In the genomic region with DNA sequence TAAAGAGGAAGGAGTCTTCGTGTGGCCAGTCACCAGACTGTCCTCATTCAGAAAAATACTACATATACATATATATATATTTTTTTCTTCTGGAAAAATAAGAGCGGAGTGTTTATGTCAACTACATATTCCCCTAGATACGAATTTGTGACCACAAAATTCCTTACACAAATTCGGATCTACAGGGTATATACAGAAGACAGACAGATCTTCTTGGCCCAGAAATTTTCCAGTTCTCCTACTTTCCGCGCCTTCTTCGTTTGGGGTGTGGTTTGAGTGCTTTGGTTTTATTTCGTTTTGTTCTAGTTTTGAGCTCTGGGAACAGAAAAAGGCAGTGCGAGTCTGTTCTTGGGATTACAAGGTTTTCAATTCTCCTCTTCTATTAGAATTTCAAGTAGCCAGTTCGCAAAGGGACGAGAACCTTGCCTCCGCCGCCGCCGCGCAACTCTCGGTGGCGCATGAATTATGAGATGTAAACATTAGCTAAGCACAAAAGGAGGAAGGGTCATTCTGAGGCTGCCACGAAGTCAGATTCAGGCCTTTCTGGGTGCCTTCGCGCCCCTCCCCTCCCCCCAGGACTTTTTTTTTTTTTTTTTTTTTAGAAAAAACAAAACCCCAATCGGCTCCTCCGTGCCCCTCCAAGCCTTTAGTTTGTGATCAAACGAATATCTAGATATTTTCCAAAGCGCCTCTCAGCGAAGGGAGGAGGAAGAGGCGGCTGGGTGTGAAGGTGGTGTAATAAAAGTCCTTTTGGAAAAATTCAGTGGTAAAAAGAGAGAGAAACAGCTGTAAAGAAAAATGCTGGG, we compare ENCODE assay signal across 10 cellular contexts. TPM values are rescaled to one million over a fixed set of nuclear protein-coding genes. Genes with fewer than 3 reads are reported as not detected.
A peak's percentile ranks its signal among the peaks of the same experiment; 100 is the strongest.
DNase-seq lines count a peak whose midpoint lies in the region; ATAC-seq and TF ChIP-seq lines count a peak whose summit lies in the region.
"Had no signal": no experiment of that assay in that cellular context is flagged by ENCODE, and none has a peak within 500 bp of the region (broad histone marks: within the 10 kb centered on the region; RNA-seq: fewer than 3 reads in every experiment).

No MANE protein-coding gene starts in this region.

- H3K36me3 Mint-ChIP-seq in activated CD4-positive, alpha-beta T cell treated with anti-CD3 and anti-CD28 coated beads, Interleukin-2, amount 10 ng/mL, durations not matched to agents 7 days and 5 days (ENCODE audit: low read depth) = peaks cover 14% of the 10 kb centered on the region
- peaks cover 10% of the 10 kb centered on the region for H3K36me3 Mint-ChIP-seq in activated T-helper 1 cell treated with anti-CD3 and anti-CD28 coated beads, Interleukin-12 subunit alpha, Interleukin-12 subunit beta, Interleukin-2, Interleukin-4 antibody, amounts not matched to agents 30 ng/mL and 10 ng/mL and 1 ng/mL, durations not matched to agents 14 hours and 24 hours and 36 hours (ENCODE audit: low read depth)
- peaks cover 0 to 4% (median 0%) of the 10 kb centered on the region in 3 donors for H3K36me3 Mint-ChIP-seq in immature natural killer cell

- peak overlapping the region; percentile 81 to 95 (median 93) for H3K27ac ChIP-seq in stomach
- H3K27ac ChIP-seq: RWPE1 had no signal

- 20 to 23% (median 23%) methylated on average over 27 of the region's 27 CpGs for WGBS in stomach, 5 donors

- CTCF ChIA-PET in activated CD4-positive, alpha-beta T cell treated with anti-CD3 and anti-CD28 coated beads, Interleukin-2, amount 10 ng/mL, durations not matched to agents 7 days and 5 days (lab: Charles Lee) = no interaction called here

- TF ChIP-seq CTCF in stomach (IDR thresholded peaks at IDR 0.05) = no peak

- H3K27me3 ChIP-seq in stomach = peaks cover 0 to 100% (median 89%) of the 10 kb centered on the region in 3 donors

- H3K27ac Mint-ChIP-seq in activated CD4-positive, alpha-beta T cell treated with anti-CD3 and anti-CD28 coated beads, Interleukin-2, amount 10 ng/mL, durations not matched to agents 7 days and 5 days = no peak overlapping the region
- H3K27ac Mint-ChIP-seq in activated T-helper 1 cell treated with anti-CD3 and anti-CD28 coated beads, Interleukin-12 subunit alpha, Interleukin-12 subunit beta, Interleukin-2, Interleukin-4 antibody, amounts not matched to agents 30 ng/mL and 10 ng/mL and 1 ng/mL, durations not matched to agents 14 hours and 24 hours and 36 hours = peak overlapping the region; percentile 44
- H3K27ac Mint-ChIP-seq in immature natural killer cell = peak overlapping the region in 1 of 6 donors; percentile 53

- POLR2A ChIA-PET in activated CD4-positive, alpha-beta T cell treated with anti-CD3 and anti-CD28 coated beads, Interleukin-2, amount 10 ng/mL, durations not matched to agents 7 days and 5 days (lab: Charles Lee) = interaction anchor here (0.7 kb wide), 1 partner anchor 33 kb away, joined by 3 read pairs; no protein-coding TSS in a partner anchor

- no peak for TF ChIP-seq EP300 in stomach (IDR thresholded peaks at IDR 0.05)

- no peak for TF ChIP-seq POLR2A in stomach (IDR thresholded peaks at IDR 0.05)

- no peaks in the 10 kb centered on the region for H3K9me3 Mint-ChIP-seq in activated CD4-positive, alpha-beta T cell treated with anti-CD3 and anti-CD28 coated beads, Interleukin-2, amount 10 ng/mL, durations not matched to agents 7 days and 5 days
- H3K9me3 Mint-ChIP-seq in activated T-helper 1 cell treated with anti-CD3 and anti-CD28 coated beads, Interleukin-12 subunit alpha, Interleukin-12 subunit beta, Interleukin-2, Interleukin-4 antibody, amounts not matched to agents 30 ng/mL and 10 ng/mL and 1 ng/mL, durations not matched to agents 14 hours and 24 hours and 36 hours = no peaks in the 10 kb centered on the region
- no peaks in the 10 kb centered on the region for H3K9me3 Mint-ChIP-seq in immature natural killer cell

- H3K27me3 Mint-ChIP-seq in activated CD4-positive, alpha-beta T cell treated with anti-CD3 and anti-CD28 coated beads, Interleukin-2, amount 10 ng/mL, durations not matched to agents 7 days and 5 days = peaks cover 69% of the 10 kb centered on the region
- peaks cover 48% of the 10 kb centered on the region for H3K27me3 Mint-ChIP-seq in activated T-helper 1 cell treated with anti-CD3 and anti-CD28 coated beads, Interleukin-12 subunit alpha, Interleukin-12 subunit beta, Interleukin-2, Interleukin-4 antibody, amounts not matched to agents 30 ng/mL and 10 ng/mL and 1 ng/mL, durations not matched to agents 14 hours and 24 hours and 36 hours (ENCODE audit: insufficient read depth)
- peaks cover 22 to 35% (median 32%) of the 10 kb centered on the region in 3 donors for H3K27me3 Mint-ChIP-seq in immature natural killer cell (ENCODE audit: low read depth in 3 of 3)

- H3K4me3 Mint-ChIP-seq in activated CD4-positive, alpha-beta T cell treated with anti-CD3 and anti-CD28 coated beads, Interleukin-2, amount 10 ng/mL, durations not matched to agents 7 days and 5 days = peak overlapping the region; percentile 86
- peak overlapping the region; percentile 91 for H3K4me3 Mint-ChIP-seq in activated T-helper 1 cell treated with anti-CD3 and anti-CD28 coated beads, Interleukin-12 subunit alpha, Interleukin-12 subunit beta, Interleukin-2, Interleukin-4 antibody, amounts not matched to agents 30 ng/mL and 10 ng/mL and 1 ng/mL, durations not matched to agents 14 hours and 24 hours and 36 hours
- H3K4me3 Mint-ChIP-seq in immature natural killer cell = peak overlapping the region; percentile 87 to 97 (median 94)

- H3K4me1 Mint-ChIP-seq in activated CD4-positive, alpha-beta T cell treated with anti-CD3 and anti-CD28 coated beads, Interleukin-2, amount 10 ng/mL, durations not matched to agents 7 days and 5 days = peaks cover 66% of the 10 kb centered on the region
- H3K4me1 Mint-ChIP-seq in activated T-helper 1 cell treated with anti-CD3 and anti-CD28 coated beads, Interleukin-12 subunit alpha, Interleukin-12 subunit beta, Interleukin-2, Interleukin-4 antibody, amounts not matched to agents 30 ng/mL and 10 ng/mL and 1 ng/mL, durations not matched to agents 14 hours and 24 hours and 36 hours (ENCODE audit: low read depth) = peaks cover 77% of the 10 kb centered on the region
- H3K4me1 Mint-ChIP-seq in immature natural killer cell = peaks cover 48 to 84% of the 10 kb centered on the region in 2 donors

- no peak for ATAC-seq in HG03457 (IDR thresholded peaks at IDR 0.05; ENCODE audit: unreplicated experiment)
- ATAC-seq in HG03354 (IDR thresholded peaks at IDR 0.05; ENCODE audit: poor library complexity, severe bottlenecking, unreplicated experiment) = no peak

- no peak for DNase-seq in activated CD4-positive, alpha-beta T cell treated with anti-CD3 and anti-CD28 coated beads, Interleukin-2, amount 10 ng/mL, durations not matched to agents 7 days and 5 days
- no peak for DNase-seq in activated CD4-positive, alpha-beta T cell treated with anti-CD3 and anti-CD28 coated beads, Interleukin-2, amount 50 U/mL, for 4 hours
- DNase-seq in activated T-helper 1 cell treated with anti-CD3 and anti-CD28 coated beads, Interleukin-12 subunit alpha, Interleukin-12 subunit beta, Interleukin-2, Interleukin-4 antibody, amounts not matched to agents 30 ng/mL and 10 ng/mL and 1 ng/mL, durations not matched to agents 14 hours and 24 hours and 36 hours (ENCODE audit: low spot score) = no peak
- DNase-seq in immature natural killer cell (no peak), stomach (no peak), DMS53 treated with DMSO at 0.1 percent for 48 hours (lab: John Stamatoyannopoulos, UW; ENCODE audit: unreplicated experiment) (no peak)
- DNase-seq: activated CD8-positive, alpha-beta memory T cell treated with anti-CD3 and anti-CD28 coated beads, Interleukin-2, amount 50 U/mL, for 48 hours had no signal

- intact Hi-C loops in activated T-helper 1 cell treated with anti-CD3 and anti-CD28 coated beads, Interleukin-12 subunit alpha, Interleukin-12 subunit beta, Interleukin-2, Interleukin-4 antibody, amounts not matched to agents 30 ng/mL and 10 ng/mL and 1 ng/mL, durations not matched to agents 14 hours and 24 hours and 36 hours (cut with micrococcal nuclease) = loop anchor here (2.0 kb wide), 2 partner anchors 33 to 167 kb away; no protein-coding TSS in a partner anchor
- intact Hi-C loops in stomach (cut with DNase I; ENCODE audit: low total_unique reads) = no loop called here

- H3K4me3 ChIP-seq in stomach = peak overlapping the region; percentile 57 to 61 (median 58)

- H3K9me3 ChIP-seq in stomach = no peaks in the 10 kb centered on the region

- peaks cover 14 to 74% (median 49%) of the 10 kb centered on the region in 4 donors for H3K4me1 ChIP-seq in stomach

- no peaks in the 10 kb centered on the region for H3K36me3 ChIP-seq in stomach

RNA-seq across cellular contexts. Expression of a gene that starts 1.8 kb away (rescaled TPM):
- total RNA-seq in activated CD4-positive, alpha-beta T cell treated with anti-CD3 and anti-CD28 coated beads, Interleukin-2, amount 10 ng/mL, durations not matched to agents 7 days and 5 days = 1 to 10 TPM; 3.3 to 3.6 TPM
- 3.8 and 4.2 TPM in 2 replicates for total RNA-seq in activated T-helper 1 cell treated with anti-CD3 and anti-CD28 coated beads, Interleukin-12 subunit alpha, Interleukin-12 subunit beta, Interleukin-2, Interleukin-4 antibody, amounts not matched to agents 30 ng/mL and 10 ng/mL and 1 ng/mL, durations not matched to agents 14 hours and 24 hours and 36 hours
- under 1 TPM in 2 of 3 donors, not detected in 1; 0.14 to 0.53 TPM for polyA plus RNA-seq in immature natural killer cell
- total RNA-seq in stomach = 1 to 10 TPM in 1 of 5 donors, under 1 TPM in 2, not detected in 2; 0.45 to 5.1 (median 0.58) TPM
- polyA plus RNA-seq in stomach = 1 to 10 TPM; 1.7 to 4.6 (median 2.6) TPM

RNA-seq across cellular contexts. Expression of a gene that starts 10.1 kb away (rescaled TPM):
- total RNA-seq in activated CD4-positive, alpha-beta T cell treated with anti-CD3 and anti-CD28 coated beads, Interleukin-2, amount 10 ng/mL, durations not matched to agents 7 days and 5 days = 1 to 10 TPM; 3.1 to 4.5 TPM
- 2.5 and 2.8 TPM in 2 replicates for total RNA-seq in activated T-helper 1 cell treated with anti-CD3 and anti-CD28 coated beads, Interleukin-12 subunit alpha, Interleukin-12 subunit beta, Interleukin-2, Interleukin-4 antibody, amounts not matched to agents 30 ng/mL and 10 ng/mL and 1 ng/mL, durations not matched to agents 14 hours and 24 hours and 36 hours
- under 1 TPM in 2 of 3 donors, not detected in 1; 0.26 to 0.45 TPM for polyA plus RNA-seq in immature natural killer cell
- 10 to 100 TPM in 4 of 5 donors, 1 to 10 TPM in 1; 6.1 to 77.6 (median 17.0) TPM for total RNA-seq in stomach
- 1 to 10 TPM; 2.8 to 9.5 (median 3.8) TPM for polyA plus RNA-seq in stomach

RNA-seq across cellular contexts. Expression of a gene that starts 13.6 kb away (rescaled TPM):
- not detected for total RNA-seq in activated CD4-positive, alpha-beta T cell treated with anti-CD3 and anti-CD28 coated beads, Interleukin-2, amount 10 ng/mL, durations not matched to agents 7 days and 5 days
- total RNA-seq in activated T-helper 1 cell treated with anti-CD3 and anti-CD28 coated beads, Interleukin-12 subunit alpha, Interleukin-12 subunit beta, Interleukin-2, Interleukin-4 antibody, amounts not matched to agents 30 ng/mL and 10 ng/mL and 1 ng/mL, durations not matched to agents 14 hours and 24 hours and 36 hours = 0.10 TPM in 1 of 2 replicates, not detected in the other
- polyA plus RNA-seq in immature natural killer cell (not detected), stomach (1 to 10 TPM; 2.2 to 2.7 (median 2.4) TPM)
- 10 to 100 TPM in 2 of 5 donors, under 1 TPM in 2, not detected in 1; 0.43 to 50.4 (median 6.2) TPM for total RNA-seq in stomach

RNA-seq across cellular contexts. Expression of a gene that starts 24.8 kb away (rescaled TPM):
- not detected for total RNA-seq in activated CD4-positive, alpha-beta T cell treated with anti-CD3 and anti-CD28 coated beads, Interleukin-2, amount 10 ng/mL, durations not matched to agents 7 days and 5 days
- 0.71 and 0.99 TPM in 2 replicates for total RNA-seq in activated T-helper 1 cell treated with anti-CD3 and anti-CD28 coated beads, Interleukin-12 subunit alpha, Interleukin-12 subunit beta, Interleukin-2, Interleukin-4 antibody, amounts not matched to agents 30 ng/mL and 10 ng/mL and 1 ng/mL, durations not matched to agents 14 hours and 24 hours and 36 hours
- polyA plus RNA-seq in immature natural killer cell (not detected), stomach (10 to 100 TPM in 1 of 3 donors, 1 to 10 TPM in 2; 5.7 to 10.2 (median 7.8) TPM)
- total RNA-seq in stomach = 100 to 1,000 TPM in 1 of 5 donors, 10 to 100 TPM in 3, 1 to 10 TPM in 1; 4.2 to 150 (median 11.9) TPM

RNA-seq across cellular contexts. Expression of a gene that starts 30.9 kb away (rescaled TPM):
- under 1 TPM; 0.25 to 0.30 TPM for total RNA-seq in activated CD4-positive, alpha-beta T cell treated with anti-CD3 and anti-CD28 coated beads, Interleukin-2, amount 10 ng/mL, durations not matched to agents 7 days and 5 days
- total RNA-seq in activated T-helper 1 cell treated with anti-CD3 and anti-CD28 coated beads, Interleukin-12 subunit alpha, Interleukin-12 subunit beta, Interleukin-2, Interleukin-4 antibody, amounts not matched to agents 30 ng/mL and 10 ng/mL and 1 ng/mL, durations not matched to agents 14 hours and 24 hours and 36 hours = 0.49 and 0.51 TPM in 2 replicates
- polyA plus RNA-seq in immature natural killer cell = 1 to 10 TPM in 2 of 3 donors, under 1 TPM in 1; 0.39 to 1.8 (median 1.5) TPM
- total RNA-seq in stomach = 10 to 100 TPM in 1 of 5 donors, 1 to 10 TPM in 4; 1.8 to 16.5 (median 2.3) TPM
- polyA plus RNA-seq in stomach = 1 to 10 TPM; 1.0 to 8.2 (median 2.8) TPM
